ENCODE assay signal across 13 cellular contexts in the genomic region with DNA sequence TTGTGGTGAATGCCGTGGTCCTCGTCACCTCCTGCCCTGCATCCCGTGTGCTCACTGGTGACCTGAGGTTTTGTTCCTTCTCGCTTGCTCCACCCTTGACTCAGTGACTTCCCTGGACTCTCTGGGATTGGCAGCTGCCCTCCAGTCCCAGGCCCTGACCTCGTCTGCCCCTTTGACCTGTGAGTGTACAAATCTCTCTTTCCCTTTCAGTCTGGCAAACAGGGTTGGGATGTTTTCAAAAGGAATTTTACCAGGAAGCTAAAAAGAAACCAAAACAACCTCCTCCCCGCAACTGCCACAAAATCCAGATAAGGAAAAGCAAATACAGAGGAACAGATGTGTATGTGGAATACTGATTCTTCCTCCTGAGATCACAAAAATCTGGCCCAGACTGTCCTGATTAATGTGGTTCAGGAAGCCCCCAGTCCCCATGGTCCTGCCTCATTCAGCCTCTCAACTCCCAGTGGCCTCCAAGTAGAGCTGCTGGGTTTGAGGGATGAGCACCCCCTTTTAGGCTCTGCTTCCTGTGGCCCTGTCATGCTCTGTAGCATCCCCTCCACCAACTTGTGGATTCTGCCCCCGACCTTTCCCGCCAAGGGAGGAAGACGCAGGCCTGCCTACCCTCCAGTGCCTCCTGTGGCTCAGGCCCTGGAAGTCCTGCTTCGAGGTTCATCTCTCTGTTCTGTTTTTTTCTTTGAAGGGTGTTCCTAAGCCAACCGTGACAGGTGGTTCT. TPM values are rescaled to one million over a fixed set of nuclear protein-coding genes. Genes with fewer than 3 reads are reported as not detected.
A peak's percentile ranks its signal among the peaks of the same experiment; 100 is the strongest.
DNase-seq lines count a peak whose midpoint lies in the region; ATAC-seq and TF ChIP-seq lines count a peak whose summit lies in the region.
"Had no signal": no experiment of that assay in that cellular context is flagged by ENCODE, and none has a peak within 500 bp of the region (broad histone marks: within the 10 kb centered on the region; RNA-seq: fewer than 3 reads in every experiment).

No MANE protein-coding gene starts in this region.

- H3K4me3 ChIP-seq in coronary artery (no peak overlapping the region), thyroid gland (replicated peaks in 1 of 3) (no peak overlapping the region)

- TF ChIP-seq POLR2A in thyroid gland (IDR thresholded peaks at IDR 0.05): no peak

- intact Hi-C loops in thyroid gland (cut with DNase I): no loop called here

- H3K4me1 ChIP-seq in thyroid gland: peaks cover under 1 to 15% of the 10 kb centered on the region in 2 donors
- H3K4me1 ChIP-seq: foreskin keratinocyte, parathyroid adenoma had no signal

- no peak for TF ChIP-seq CTCF in coronary artery (IDR thresholded peaks at IDR 0.05)
- no peak for TF ChIP-seq CTCF in thyroid gland (IDR thresholded peaks at IDR 0.05)

- no peaks in the 10 kb centered on the region for H3K36me3 ChIP-seq in thyroid gland

- DNase-seq in RPMI7951 (ENCODE audit: low read depth): peak; percentile 58
- DNase-seq in coronary artery (ENCODE audit: low spot score): peak; percentile 73
- peak; percentile 69 for DNase-seq in left lobe of liver (ENCODE audit: low spot score)
- DNase-seq in thyroid gland: no peak
- DNase-seq in D341Med (ENCODE audit: low spot score): no peak
- DNase-seq: activated CD4-positive, CD25-positive, alpha-beta regulatory T cell; central memory CD4-positive, alpha-beta T cell; foreskin keratinocyte; stimulated activated CD4-positive, alpha-beta T cell treated with anti-CD3 and anti-CD28 coated beads, Interleukin-1b, Interleukin-23, amount 100 ng/mL, for 48 hours; stimulated activated naive CD4-positive, alpha-beta T cell treated with Interleukin-2 at 50 U/mL for 16 hours had no signal

- H3K9me3 ChIP-seq in thyroid gland: no peaks in the 10 kb centered on the region

- WGBS in thyroid gland, 2 donors: 67 to 70% methylated on average over 11 of the region's 11 CpGs

- no peaks in the 10 kb centered on the region for H3K27me3 ChIP-seq in thyroid gland
- H3K27me3 ChIP-seq: foreskin keratinocyte had no signal

- peak; percentile 91 for ATAC-seq in left lobe of liver
- no peak for ATAC-seq in GM18870 (IDR thresholded peaks at IDR 0.05; ENCODE audit: unreplicated experiment)
- ATAC-seq in GM18517 (IDR thresholded peaks at IDR 0.05; ENCODE audit: unreplicated experiment): no peak
- ATAC-seq: foreskin keratinocyte had no signal

- H3K27ac ChIP-seq in coronary artery (peak overlapping the region in 1 of 2 donors; percentile 82), thyroid gland (peak overlapping the region; percentile 34 to 46 (median 43))
- H3K27ac ChIP-seq: foreskin keratinocyte, parathyroid adenoma had no signal

RNA-seq across cellular contexts. Expression of gene ROBO4, which starts 15.2 kb away (rescaled TPM):
- 8.9 and 9.6 TPM in 2 replicates for total RNA-seq in RPMI7951 (2014; rRNA removed; shearing (Covaris generic))
- total RNA-seq in left lobe of liver (6.3 TPM), thyroid gland (10 to 100 TPM; 12.3 to 47.6 (median 32.6) TPM)

RNA-seq across cellular contexts. Expression of gene ROBO3, which starts 17.3 kb away (rescaled TPM):
- 20.3 and 21.7 TPM in 2 replicates for total RNA-seq in RPMI7951 (2014; rRNA removed; shearing (Covaris generic))
- total RNA-seq in left lobe of liver (1.5 TPM), thyroid gland (10 to 100 TPM in 2 of 4 donors, 1 to 10 TPM in 2; 6.7 to 19.8 (median 10.1) TPM)

RNA-seq across cellular contexts. Expression of gene HEPN1, which starts 36.5 kb away (rescaled TPM):
- not detected in 2 replicates for total RNA-seq in RPMI7951 (2014; rRNA removed; shearing (Covaris generic))
- total RNA-seq in left lobe of liver (not detected), thyroid gland (not detected)
- total RNA-seq: foreskin keratinocyte had no signal

RNA-seq across cellular contexts. Expression of gene HEPACAM, which starts 53.3 kb away (rescaled TPM):
- not detected in 2 replicates for total RNA-seq in RPMI7951 (2014; rRNA removed; shearing (Covaris generic))
- 27.2 TPM for total RNA-seq in left lobe of liver
- total RNA-seq in thyroid gland: 1 to 10 TPM in 1 of 4 donors, under 1 TPM in 2, not detected in 1; 0.27 to 1.1 (median 0.45) TPM
- total RNA-seq: foreskin keratinocyte had no signal

Comparison
In these comparisons a context has a peak if more than half of its experiments do, and no peak if none do; other contexts are left out.
1. DNase-seq: peak in RPMI7951 (single experiment), coronary artery (single experiment) and left lobe of liver (single experiment); none in thyroid gland (0 of 2) and D341Med (single experiment).